In genomic region chr15:75900577-75900976, GRCh38 we compare ENCODE assay signal across 26 cellular contexts.
"Had no signal": no experiment of that assay in that cellular context is flagged by ENCODE, and none has a peak within 500 bp of the region (broad histone marks: within the 10 kb centered on the region; RNA-seq: fewer than 3 reads in every experiment).

No MANE protein-coding gene starts in this region.

- H3K27me3 Mint-ChIP-seq: activated B cell treated with CpG ODN at 0.5 μM for 24 hours; activated naive CD8-positive, alpha-beta T cell treated with anti-CD3 and anti-CD28 coated beads, Interleukin-2, amount 10 ng/mL, durations not matched to agents 7 days and 5 days; effector memory CD8-positive, alpha-beta T cell; naive B cell; progenitor cell of endocrine pancreas; stimulated activated naive CD8-positive, alpha-beta T cell treated with anti-CD3 and anti-CD28 coated beads, Interleukin-15, amount 100 ng/mL, for 72 hours; type B pancreatic cell had no signal

- ATAC-seq: effector memory CD8-positive, alpha-beta T cell; left colon; right lobe of liver; stimulated activated effector memory CD8-positive, alpha-beta T cell treated with anti-CD3 and anti-CD28 coated beads, Interleukin-12 subunit alpha, Interleukin-12 subunit beta, amount 100 ng/mL, for 72 hours; stimulated activated naive CD8-positive, alpha-beta T cell treated with anti-CD3 and anti-CD28 coated beads, Interleukin-15, amount 100 ng/mL, for 72 hours had no signal

- H3K36me3 ChIP-seq: ovary had no signal

- H3K27ac ChIP-seq: brain microvascular endothelial cell, ovary, vagina had no signal

- H3K9me3 Mint-ChIP-seq: activated B cell treated with CpG ODN at 0.5 μM for 24 hours; activated naive CD8-positive, alpha-beta T cell treated with anti-CD3 and anti-CD28 coated beads, Interleukin-2, amount 10 ng/mL, durations not matched to agents 7 days and 5 days; activated T-helper 1 cell treated with anti-CD3 and anti-CD28 coated beads, Interleukin-12 subunit alpha, Interleukin-12 subunit beta, Interleukin-2, Interleukin-4 antibody, amounts not matched to agents 30 ng/mL and 10 ng/mL and 1 ng/mL, durations not matched to agents 14 hours and 24 hours and 36 hours; effector memory CD8-positive, alpha-beta T cell; mesothelial cell of epicardium; naive B cell; stimulated activated effector memory CD8-positive, alpha-beta T cell treated with anti-CD3 and anti-CD28 coated beads, Interleukin-12 subunit alpha, Interleukin-12 subunit beta, amount 100 ng/mL, for 72 hours; stimulated activated naive CD8-positive, alpha-beta T cell treated with anti-CD3 and anti-CD28 coated beads, Interleukin-15, amount 100 ng/mL, for 72 hours; type B pancreatic cell had no signal

- DNase-seq: activated B cell treated with CpG ODN at 0.5 μM for 24 hours; activated gamma-delta T cell; activated naive CD8-positive, alpha-beta T cell treated with anti-CD3 and anti-CD28 coated beads, Interleukin-2, amount 10 ng/mL, durations not matched to agents 7 days and 5 days; activated T-cell treated with anti-CD3 and anti-CD28 coated beads for 4 hours; brain microvascular endothelial cell; caudate nucleus; cortex of kidney; effector memory CD8-positive, alpha-beta T cell; head of caudate nucleus; hypothalamus; immature natural killer cell; kidney; left colon; naive B cell; ovary; right lobe of liver; stimulated activated CD4-positive, alpha-beta T cell treated with anti-CD3 and anti-CD28 coated beads, Interleukin-4, amount 100 ng/mL, for 24 hours; stimulated activated naive CD8-positive, alpha-beta T cell treated with anti-CD3 and anti-CD28 coated beads, Interleukin-15, amount 100 ng/mL, for 72 hours; substantia nigra; T-helper 2 cell had no signal

- H3K27ac Mint-ChIP-seq: activated B cell treated with CpG ODN at 0.5 μM for 24 hours; activated T-helper 1 cell treated with anti-CD3 and anti-CD28 coated beads, Interleukin-12 subunit alpha, Interleukin-12 subunit beta, Interleukin-2, Interleukin-4 antibody, amounts not matched to agents 30 ng/mL and 10 ng/mL and 1 ng/mL, durations not matched to agents 14 hours and 24 hours and 36 hours; mesothelial cell of epicardium; stimulated activated effector memory CD8-positive, alpha-beta T cell treated with anti-CD3 and anti-CD28 coated beads, Interleukin-12 subunit alpha, Interleukin-12 subunit beta, amount 100 ng/mL, for 72 hours had no signal

- H3K36me3 Mint-ChIP-seq: naive B cell had no signal

- H3K27me3 ChIP-seq: brain microvascular endothelial cell, ovary, right lobe of liver, vagina had no signal

- H3K4me3 Mint-ChIP-seq: activated B cell treated with CpG ODN at 0.5 μM for 24 hours; activated T-helper 1 cell treated with anti-CD3 and anti-CD28 coated beads, Interleukin-12 subunit alpha, Interleukin-12 subunit beta, Interleukin-2, Interleukin-4 antibody, amounts not matched to agents 30 ng/mL and 10 ng/mL and 1 ng/mL, durations not matched to agents 14 hours and 24 hours and 36 hours; effector memory CD8-positive, alpha-beta T cell; immature natural killer cell; mesothelial cell of epicardium; stimulated activated effector memory CD8-positive, alpha-beta T cell treated with anti-CD3 and anti-CD28 coated beads, Interleukin-12 subunit alpha, Interleukin-12 subunit beta, amount 100 ng/mL, for 72 hours had no signal

- H3K4me3 ChIP-seq: ovary, vagina had no signal
